Comparison of ENCODE assay signal across 28 cellular contexts in genomic region chr1:200676829-200677228, GRCh38.
"Had no signal": no experiment of that assay in that cellular context is flagged by ENCODE, and none has a peak within 500 bp of the region (broad histone marks: within the 10 kb centered on the region; RNA-seq: fewer than 3 reads in every experiment).

No MANE protein-coding gene starts in this region.

- DNase-seq: dermis blood vessel endothelial cell; effector memory CD4-positive, alpha-beta T cell; left ventricle myocardium superior; mesenchymal stem cell; mucosa of descending colon; naive B cell; stimulated activated CD4-positive, alpha-beta T cell treated with anti-CD3 and anti-CD28 coated beads, Interleukin-12 subunit alpha, Interleukin-12 subunit beta, amount 100 ng/mL, for 4 hours; stimulated activated CD4-positive, alpha-beta T cell treated with anti-CD3 and anti-CD28 coated beads, Interleukin-2, amount 100 ng/mL, for 24 hours; stimulated activated CD4-positive, alpha-beta T cell treated with anti-CD3 and anti-CD28 coated beads, Interleukin-4, amount 100 ng/mL, for 24 hours; stimulated activated naive CD4-positive, alpha-beta T cell treated with Interleukin-2 at 50 U/mL for 16 hours; substantia nigra; testis; tibial artery had no signal

- H3K9me3 ChIP-seq: mucosa of descending colon, neutrophil, prostate gland, right atrium auricular region, testis, tibial artery had no signal

- H3K4me3 Mint-ChIP-seq: mesothelial cell of epicardium; naive B cell; natural killer cell treated with Interleukin-12 subunit alpha and Interleukin-12 subunit beta and Interleukin-15 and Interleukin-18, amount 100 ng/mL, for 72 hours; neural crest cell; stimulated activated effector memory CD8-positive, alpha-beta T cell treated with anti-CD3 and anti-CD28 coated beads, Interleukin-12 subunit alpha, Interleukin-12 subunit beta, amount 100 ng/mL, for 72 hours; type B pancreatic cell had no signal

- H3K9ac ChIP-seq: parathyroid adenoma had no signal

- H3K9me3 Mint-ChIP-seq: mesothelial cell of epicardium; naive B cell; natural killer cell treated with Interleukin-12 subunit alpha and Interleukin-12 subunit beta and Interleukin-15 and Interleukin-18, amount 100 ng/mL, for 72 hours; neural crest cell; stimulated activated effector memory CD8-positive, alpha-beta T cell treated with anti-CD3 and anti-CD28 coated beads, Interleukin-12 subunit alpha, Interleukin-12 subunit beta, amount 100 ng/mL, for 72 hours; type B pancreatic cell had no signal

- H3K27me3 Mint-ChIP-seq: naive B cell, type B pancreatic cell had no signal

- H3K27ac Mint-ChIP-seq: mesothelial cell of epicardium; natural killer cell treated with Interleukin-12 subunit alpha and Interleukin-12 subunit beta and Interleukin-15 and Interleukin-18, amount 100 ng/mL, for 72 hours; stimulated activated effector memory CD8-positive, alpha-beta T cell treated with anti-CD3 and anti-CD28 coated beads, Interleukin-12 subunit alpha, Interleukin-12 subunit beta, amount 100 ng/mL, for 72 hours; type B pancreatic cell had no signal

- H3K79me2 ChIP-seq: parathyroid adenoma had no signal

- ATAC-seq: left ventricle myocardium superior; mucosa of descending colon; natural killer cell treated with Interleukin-12 subunit alpha and Interleukin-12 subunit beta and Interleukin-15 and Interleukin-18, amount 100 ng/mL, for 72 hours; sciatic nerve; stimulated activated effector memory CD8-positive, alpha-beta T cell treated with anti-CD3 and anti-CD28 coated beads, Interleukin-12 subunit alpha, Interleukin-12 subunit beta, amount 100 ng/mL, for 72 hours had no signal

- H3K4me3 ChIP-seq: coronary artery, lung, mucosa of descending colon, prostate gland, right atrium auricular region, smooth muscle cell, testis, tibial artery had no signal

- H3K4me1 ChIP-seq: parathyroid adenoma, prostate gland, right atrium auricular region, testis, tibial artery had no signal

- H3K4me1 Mint-ChIP-seq: naive B cell, neural crest cell had no signal

- H3K4me2 ChIP-seq: smooth muscle cell had no signal

- H3K36me3 ChIP-seq: neutrophil, prostate gland, right atrium auricular region, tibial artery had no signal

- H3K36me3 Mint-ChIP-seq: mesothelial cell of epicardium; naive B cell; natural killer cell treated with Interleukin-12 subunit alpha and Interleukin-12 subunit beta and Interleukin-15 and Interleukin-18, amount 100 ng/mL, for 72 hours; stimulated activated effector memory CD8-positive, alpha-beta T cell treated with anti-CD3 and anti-CD28 coated beads, Interleukin-12 subunit alpha, Interleukin-12 subunit beta, amount 100 ng/mL, for 72 hours; type B pancreatic cell had no signal

- FAIRE-seq: frontal cortex, keratinocyte had no signal

- H3K27me3 ChIP-seq: neutrophil, right atrium auricular region, testis, tibial artery had no signal

- H2AFZ ChIP-seq: parathyroid adenoma had no signal

- H3K27ac ChIP-seq: coronary artery, neutrophil, parathyroid adenoma, prostate gland, right atrium auricular region, testis, tibial artery had no signal
